ENCODE assay signal across 30 cellular contexts in the genomic region with DNA sequence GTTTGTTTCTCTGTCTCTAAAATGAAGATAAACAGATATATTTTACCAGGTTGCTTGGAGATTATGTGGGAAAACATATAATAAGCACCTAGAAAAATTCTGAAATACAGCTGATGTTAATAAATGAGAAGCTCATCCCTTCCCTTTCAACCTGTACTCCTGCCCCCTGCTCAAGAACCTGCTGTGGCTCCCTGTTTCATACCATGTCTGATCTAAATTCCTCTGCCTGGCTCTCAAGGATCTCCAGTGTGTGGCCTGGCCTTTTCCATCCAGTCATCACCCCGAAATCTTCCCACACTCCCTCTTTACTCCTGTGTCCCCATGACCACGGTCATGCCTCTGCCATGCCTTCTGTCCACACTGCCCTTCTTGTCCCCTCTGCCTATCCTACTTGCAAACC. TPM values are rescaled to one million over a fixed set of nuclear protein-coding genes. Genes with fewer than 3 reads are reported as not detected.
"Had no signal": no experiment of that assay in that cellular context is flagged by ENCODE, and none has a peak within 500 bp of the region (broad histone marks: within the 10 kb centered on the region; RNA-seq: fewer than 3 reads in every experiment).

No MANE protein-coding gene starts in this region.

- H3K4me1 Mint-ChIP-seq: immature natural killer cell; stimulated activated naive CD8-positive, alpha-beta T cell treated with anti-CD3 and anti-CD28 coated beads, Interleukin-15, amount 100 ng/mL, for 72 hours had no signal

- H3K9me3 Mint-ChIP-seq: naive thymus-derived CD8-positive, alpha-beta T cell; nephron; neural crest cell; stimulated activated naive B cell treated with anti-CD40 and anti-IgM and Interleukin-4, amounts not matched to agents 10 μg/mL and 1 μg/mL and 100 μg/mL, for 72 hours; stimulated activated naive CD8-positive, alpha-beta T cell treated with anti-CD3 and anti-CD28 coated beads, Interleukin-15, amount 100 ng/mL, for 72 hours had no signal

- H3K36me3 Mint-ChIP-seq: immature natural killer cell; naive thymus-derived CD8-positive, alpha-beta T cell; stimulated activated naive B cell treated with anti-CD40 and anti-IgM and Interleukin-4, amounts not matched to agents 10 μg/mL and 1 μg/mL and 100 μg/mL, for 72 hours had no signal

- H3K27ac Mint-ChIP-seq: immature natural killer cell; naive thymus-derived CD8-positive, alpha-beta T cell; nephron; progenitor cell of endocrine pancreas had no signal

- ATAC-seq: left colon; left lung; lower lobe of right lung; naive thymus-derived CD8-positive, alpha-beta T cell; sciatic nerve; stimulated activated naive B cell treated with anti-CD40 and anti-IgM and Interleukin-4, amounts not matched to agents 10 μg/mL and 1 μg/mL and 100 μg/mL, for 72 hours; stimulated activated naive CD8-positive, alpha-beta T cell treated with anti-CD3 and anti-CD28 coated beads, Interleukin-15, amount 100 ng/mL, for 72 hours; upper lobe of right lung had no signal

- DNase-seq: hypothalamus; immature natural killer cell; kidney; left colon; lower lobe of right lung; mammary epithelial cell; mesenchymal stem cell; naive thymus-derived CD8-positive, alpha-beta T cell; occipital lobe; ovary; stimulated activated CD4-positive, alpha-beta T cell treated with anti-CD3 and anti-CD28 coated beads, Interleukin-12 subunit alpha, Interleukin-12 subunit beta, amount 100 ng/mL, for 4 hours; stimulated activated CD4-positive, alpha-beta T cell treated with anti-CD3 and anti-CD28 coated beads, Interleukin-15, amount 100 ng/mL, for 24 hours; stimulated activated CD4-positive, alpha-beta T cell treated with anti-CD3 and anti-CD28 coated beads, Interleukin-2, amount 100 ng/mL, for 24 hours; stimulated activated CD4-positive, alpha-beta T cell treated with anti-CD3 and anti-CD28 coated beads, Interleukin-4, amount 100 ng/mL, for 1 hour; stimulated activated naive B cell treated with anti-CD40 and anti-IgM and Interleukin-4, amounts not matched to agents 10 μg/mL and 1 μg/mL and 100 μg/mL, for 72 hours; stimulated activated naive CD8-positive, alpha-beta T cell treated with anti-CD3 and anti-CD28 coated beads, Interleukin-15, amount 100 ng/mL, for 72 hours; substantia nigra; testis; thyroid gland; transverse colon; upper lobe of right lung had no signal

- H3K4me3 Mint-ChIP-seq: immature natural killer cell; naive thymus-derived CD8-positive, alpha-beta T cell; nephron; neural crest cell; stimulated activated naive B cell treated with anti-CD40 and anti-IgM and Interleukin-4, amounts not matched to agents 10 μg/mL and 1 μg/mL and 100 μg/mL, for 72 hours; stimulated activated naive CD8-positive, alpha-beta T cell treated with anti-CD3 and anti-CD28 coated beads, Interleukin-15, amount 100 ng/mL, for 72 hours had no signal

RNA-seq across cellular contexts. Expression of gene DLX4, which starts 19.4 kb away (rescaled TPM):
- total RNA-seq: liver, mucosa of gallbladder, occipital lobe, pulmonary artery endothelial cell, sciatic nerve, transverse colon had no signal

RNA-seq across cellular contexts. Expression of gene DLX3, which starts 45.4 kb away (rescaled TPM):
- total RNA-seq: left colon, liver, occipital lobe, pulmonary artery endothelial cell, renal cortical epithelial cell, transverse colon had no signal
